ENCODE assay signal across 20 cellular contexts in genomic region chr6:125742024-125742423, GRCh38. TPM values are rescaled to one million over a fixed set of nuclear protein-coding genes. Genes with fewer than 3 reads are reported as not detected.
DNase-seq lines count a peak whose midpoint lies in the region; ATAC-seq, FAIRE-seq and TF ChIP-seq lines count a peak whose summit lies in the region.
"Had no signal": no experiment of that assay in that cellular context is flagged by ENCODE, and none has a peak within 500 bp of the region (broad histone marks: within the 10 kb centered on the region; RNA-seq: fewer than 3 reads in every experiment).

No MANE protein-coding gene starts in this region.

- BruUV-seq in endothelial cell of umbilical vein (replicated peaks; lab: Mats Ljungman, UMichigan), result no TSS peak

- peaks cover 27 to 28% of the 10 kb centered on the region in 2 experiments for H3K27me3 ChIP-seq in endothelial cell of umbilical vein (ENCODE audit: control insufficient read depth in 2 of 2, insufficient read depth in 2 of 2, low read length in 2 of 2)
- no peaks in the 10 kb centered on the region for H3K27me3 ChIP-seq in skeletal muscle tissue (ENCODE audit: control insufficient read depth in 3 of 3, insufficient read depth in 3 of 3, low read length in 3 of 3)
- no peaks in the 10 kb centered on the region for H3K27me3 ChIP-seq in CD8-positive, alpha-beta T cell (ENCODE audit: insufficient read depth, low read length)

- no peaks in the 10 kb centered on the region for H4K20me1 ChIP-seq in endothelial cell of umbilical vein (replicated peaks; ENCODE audit: control insufficient read depth, extremely low read depth, insufficient read depth, low read length)

- FAIRE-seq in endothelial cell of umbilical vein (lab: Jason Lieb, UNC), result no peak
- FAIRE-seq: H54 had no signal

- ATAC-seq in T-helper 17 cell (no peak), GM18498 (IDR thresholded peaks at IDR 0.05; ENCODE audit: unreplicated experiment) (no peak)
- ATAC-seq in CD8-positive, alpha-beta T cell, result no peak

- no peak overlapping the region for H3K27ac ChIP-seq in HEK293 (ENCODE audit: extremely low read depth, low read depth, low read length)
- no peak overlapping the region for H3K27ac ChIP-seq in endothelial cell of umbilical vein (ENCODE audit: insufficient read depth, low read depth, low read length)
- H3K27ac ChIP-seq in skeletal muscle tissue (ENCODE audit: low read depth, low read length), result peak overlapping the region; percentile 41
- no peak overlapping the region for H3K27ac ChIP-seq in CD8-positive, alpha-beta T cell (ENCODE audit: low read depth, low read length)
- H3K27ac ChIP-seq: BLaER1, KMS-11, PC-9, SJCRH30 had no signal

- CTCF ChIA-PET in HEK293 (lab: Yijun Ruan, JAX), result interaction anchor here (0.6 to 1.3 kb wide), 5 partner anchors 9 to 208 kb away, joined by 3 to 5 read pairs (median 3); no protein-coding TSS in a partner anchor
- CTCF ChIA-PET in endothelial cell of umbilical vein (lab: Charles Lee), result interaction anchor here (0.9 to 1.4 kb wide), 3 partner anchors 11 to 428 kb away, joined by 3 to 6 read pairs (median 6); no protein-coding TSS in a partner anchor
- CTCF ChIA-PET in CD8-positive, alpha-beta T cell (lab: Charles Lee), result interaction anchor here (0.9 to 1.8 kb wide), 2 partner anchors 11 to 430 kb away, joined by 4 read pairs; no protein-coding TSS in a partner anchor

- H3K9me1 ChIP-seq in endothelial cell of umbilical vein (replicated peaks; ENCODE audit: control insufficient read depth, extremely low read depth, insufficient read depth, low read length), result no peaks in the 10 kb centered on the region

- DNase-seq in T-helper 17 cell (no peak), endothelial cell of umbilical vein (ENCODE audit: low read depth, low spot score) (no peak), mesothelial cell of epicardium (ENCODE audit: low spot score in 2 of 2, unreplicated experiment in 2 of 2) (no peak)
- DNase-seq in activated CD4-positive, alpha-beta T cell treated with anti-CD3 and anti-CD28 coated beads, Interleukin-2, amount 50 U/mL, for 48 hours, result no peak
- no peak for DNase-seq in CD8-positive, alpha-beta T cell
- DNase-seq: CD4-positive, alpha-beta memory T cell; DMS79 treated with DMSO at 0.1 percent for 48 hours; HFFc6; NCI-H1417 treated with DMSO at 0.1 percent for 48 hours; NCI-H187 treated with DMSO at 0.1 percent for 48 hours; NCI-H524 treated with DMSO at 0.1 percent for 48 hours; PC-9; SJCRH30 had no signal

- H3K36me3 Mint-ChIP-seq in T-helper 17 cell (ENCODE audit: low read depth) (no peaks in the 10 kb centered on the region), mesothelial cell of epicardium (no peaks in the 10 kb centered on the region)
- no peaks in the 10 kb centered on the region for H3K36me3 Mint-ChIP-seq in CD8-positive, alpha-beta T cell
- H3K36me3 Mint-ChIP-seq: CD4-positive, alpha-beta memory T cell had no signal

- H3K9me3 ChIP-seq in HEK293 (ENCODE audit: control insufficient read depth, insufficient read depth, low read depth, low read length) (no peaks in the 10 kb centered on the region), T-helper 17 cell (ENCODE audit: control insufficient read depth, low read length, poor library complexity, severe bottlenecking) (no peaks in the 10 kb centered on the region), endothelial cell of umbilical vein (replicated peaks; ENCODE audit: control insufficient read depth, insufficient read depth, low read length) (no peaks in the 10 kb centered on the region), skeletal muscle tissue (ENCODE audit: control insufficient read depth in 3 of 3, low read length in 3 of 3) (no peaks in the 10 kb centered on the region)
- no peaks in the 10 kb centered on the region for H3K9me3 ChIP-seq in CD8-positive, alpha-beta T cell (ENCODE audit: low read length)
- H3K9me3 ChIP-seq: BLaER1, SJCRH30 had no signal

- intact Hi-C loops in endothelial cell of umbilical vein (cut with micrococcal nuclease), result no loop called here
- intact Hi-C loops in CD8-positive, alpha-beta T cell (cut with DNase I, micrococcal nuclease), result loop anchor here in 1 of 2 experiments (2.0 to 5.0 kb wide), 2 partner anchors 13 to 35 kb away; no protein-coding TSS in a partner anchor

- peak overlapping the region; percentile 46 for H3K4me2 ChIP-seq in endothelial cell of umbilical vein (ENCODE audit: insufficient read depth, low read length)
- H3K4me2 ChIP-seq: BLaER1, KMS-11, PC-9 had no signal

- H3K27me3 Mint-ChIP-seq in T-helper 17 cell, result peaks cover 35% of the 10 kb centered on the region
- peaks cover 38% of the 10 kb centered on the region for H3K27me3 Mint-ChIP-seq in mesothelial cell of epicardium (ENCODE audit: low read depth)
- peaks cover 47% of the 10 kb centered on the region for H3K27me3 Mint-ChIP-seq in CD8-positive, alpha-beta T cell (ENCODE audit: low read depth)

- H3K4me1 Mint-ChIP-seq in T-helper 17 cell (peaks cover 9% of the 10 kb centered on the region), mesothelial cell of epicardium (peaks cover 20% of the 10 kb centered on the region)
- peaks cover 10% of the 10 kb centered on the region for H3K4me1 Mint-ChIP-seq in CD8-positive, alpha-beta T cell (ENCODE audit: low read depth)

- dilution Hi-C loops in endothelial cell of umbilical vein (cut with MboI; ENCODE audit: extremely low pct_ligation_motif_present, low sequenced_read_pairs), result no loop called here

- H2AFZ ChIP-seq in endothelial cell of umbilical vein (ENCODE audit: low read depth, low read length), result no peak overlapping the region
- H2AFZ ChIP-seq: PC-9 had no signal

- H3K36me3 ChIP-seq in HEK293 (ENCODE audit: control insufficient read depth in 2 of 2, insufficient read depth in 1 of 2, low read length in 2 of 2), result no peaks in the 10 kb centered on the region
- no peaks in the 10 kb centered on the region for H3K36me3 ChIP-seq in endothelial cell of umbilical vein (ENCODE audit: control insufficient read depth in 2 of 2, extremely low read depth in 1 of 2, insufficient read depth in 2 of 2, low read length in 2 of 2)
- no peaks in the 10 kb centered on the region for H3K36me3 ChIP-seq in skeletal muscle tissue (ENCODE audit: control insufficient read depth in 3 of 3, insufficient read depth in 3 of 3, low read length in 3 of 3)
- H3K36me3 ChIP-seq in CD8-positive, alpha-beta T cell (ENCODE audit: insufficient read depth, low read length), result no peaks in the 10 kb centered on the region
- H3K36me3 ChIP-seq: BLaER1, SJCRH30 had no signal

- H3K27ac Mint-ChIP-seq in T-helper 17 cell, result no peak overlapping the region
- H3K27ac Mint-ChIP-seq in mesothelial cell of epicardium, result no peak overlapping the region
- H3K27ac Mint-ChIP-seq in CD8-positive, alpha-beta T cell, result no peak overlapping the region
- H3K27ac Mint-ChIP-seq: CD4-positive, alpha-beta memory T cell; HFFc6 had no signal

- H3K79me2 ChIP-seq in endothelial cell of umbilical vein (ENCODE audit: control insufficient read depth, insufficient read depth, low read length), result no peaks in the 10 kb centered on the region

- H3K4me3 ChIP-seq in HEK293 (ENCODE audit: low read depth, low read length) (no peak overlapping the region), endothelial cell of umbilical vein (replicated peaks in 1 of 3; ENCODE audit: insufficient read depth in 1 of 3, low read depth in 1 of 3, low read length in 3 of 3) (no peak overlapping the region), skeletal muscle tissue (ENCODE audit: low read length in 3 of 3) (peak overlapping the region in 2 of 3 donors; percentile 41 to 64)
- no peak overlapping the region for H3K4me3 ChIP-seq in CD8-positive, alpha-beta T cell (ENCODE audit: low read depth, low read length)
- H3K4me3 ChIP-seq: BLaER1, PC-9, SJCRH30 had no signal

- no peaks in the 10 kb centered on the region for H3K9me3 Mint-ChIP-seq in mesothelial cell of epicardium
- no peaks in the 10 kb centered on the region for H3K9me3 Mint-ChIP-seq in CD8-positive, alpha-beta T cell
- H3K9me3 Mint-ChIP-seq: HFFc6 had no signal

- H3K9ac ChIP-seq in endothelial cell of umbilical vein (replicated peaks; ENCODE audit: extremely low read depth, insufficient read depth, low read length), result no peak overlapping the region
- H3K9ac ChIP-seq in skeletal muscle tissue (ENCODE audit: low read depth in 1 of 3, low read length in 3 of 3), result peak overlapping the region; percentile 66 to 72 (median 71)
- H3K9ac ChIP-seq: BLaER1, KMS-11 had no signal

- TF ChIP-seq CTCF in HEK293 (tag by site-specific recombination; IDR thresholded peaks at IDR 0.05) (no peak), endothelial cell of umbilical vein (IDR thresholded peaks at IDR 0.05; ENCODE audit: extremely low read depth in 1 of 2, insufficient read depth in 1 of 2, low read depth in 1 of 2, low read length in 2 of 2) (no peak), mesothelial cell of epicardium (IDR thresholded peaks at IDR 0.05; ENCODE audit: unreplicated experiment) (no peak)
- no peak for TF ChIP-seq CTCF in CD8-positive, alpha-beta T cell (IDR thresholded peaks at IDR 0.05)

- TF ChIP-seq POLR2A in endothelial cell of umbilical vein (IDR thresholded peaks at IDR 0.05; ENCODE audit: low read depth, low read length), result no peak

- POLR2A ChIA-PET in HEK293 (lab: Yijun Ruan, JAX), result no interaction called here
- POLR2A ChIA-PET in endothelial cell of umbilical vein (lab: Charles Lee), result interaction anchor here (0.7 kb wide), 1 partner anchor 158 kb away, joined by 3 read pairs; no protein-coding TSS in a partner anchor
- POLR2A ChIA-PET in CD8-positive, alpha-beta T cell (lab: Charles Lee), result no interaction called here

- H3K4me1 ChIP-seq in HEK293 (ENCODE audit: control insufficient read depth, insufficient read depth, low read length), result peaks cover 5% of the 10 kb centered on the region; the same call in 1 of the 2 replicates
- H3K4me1 ChIP-seq in endothelial cell of umbilical vein (ENCODE audit: control insufficient read depth, extremely low read depth, insufficient read depth, low read length), result peaks cover 12% of the 10 kb centered on the region
- peaks cover 5 to 7% (median 6%) of the 10 kb centered on the region in 3 donors for H3K4me1 ChIP-seq in skeletal muscle tissue (ENCODE audit: control insufficient read depth in 3 of 3, insufficient read depth in 3 of 3, low read length in 3 of 3)
- no peaks in the 10 kb centered on the region for H3K4me1 ChIP-seq in CD8-positive, alpha-beta T cell (ENCODE audit: insufficient read depth, low read length)
- H3K4me1 ChIP-seq: SJCRH30 had no signal

- H3K4me3 Mint-ChIP-seq in T-helper 17 cell (peak overlapping the region; percentile 13), mesothelial cell of epicardium (no peak overlapping the region)
- H3K4me3 Mint-ChIP-seq in CD8-positive, alpha-beta T cell, result no peak overlapping the region
- H3K4me3 Mint-ChIP-seq: CD4-positive, alpha-beta memory T cell; HFFc6 had no signal

RNA-seq across cellular contexts. Expression of gene HEY2, which starts 7.4 kb away (rescaled TPM):
- under 1 TPM in 1 of 2 donors, not detected in 1; 0.23 TPM for total RNA-seq in T-helper 17 cell
- total RNA-seq in endothelial cell of umbilical vein, result not detected in 2 replicates
- polyA plus RNA-seq in endothelial cell of umbilical vein, result 0.03 and 0.07 TPM in 2 replicates
- 0.03 TPM in 2 replicates for polyA plus RNA-seq in endothelial cell of umbilical vein (2011; cell fraction: cytosol; rRNA removed)
- polyA plus RNA-seq in endothelial cell of umbilical vein (2011; cell fraction: nucleus; rRNA removed), result 0.10 and 0.26 TPM in 2 replicates
- polyA plus RNA-seq in endothelial cell of umbilical vein (2012), result 0.74 and 0.92 TPM in 2 replicates
- not detected in 2 replicates for polyA minus RNA-seq in endothelial cell of umbilical vein
- not detected for polyA minus RNA-seq in endothelial cell of umbilical vein (2011; cell fraction: cytosol; rRNA and poly(A)+ RNA removed)
- polyA minus RNA-seq in endothelial cell of umbilical vein (2011; cell fraction: nucleus; rRNA and poly(A)+ RNA removed), result not detected in 2 replicates
- total RNA-seq in skeletal muscle tissue, result 7.3 TPM
- total RNA-seq in mesothelial cell of epicardium, result 8.8 to 11.7 TPM (median 9.6 TPM) in 3 replicates
- total RNA-seq in CD8-positive, alpha-beta T cell, result under 1 TPM; 0.11 to 0.33 TPM
- total RNA-seq: HFFc6, M059J, PC-9 had no signal

RNA-seq across cellular contexts. Expression of gene NCOA7, which starts 48.7 kb away (rescaled TPM):
- total RNA-seq in T-helper 17 cell, result 10 to 100 TPM; 49.5 to 62.4 TPM
- 58.2 and 71.2 TPM in 2 replicates for total RNA-seq in endothelial cell of umbilical vein
- polyA plus RNA-seq in endothelial cell of umbilical vein, result 20.3 and 27.7 TPM in 2 replicates
- polyA plus RNA-seq in endothelial cell of umbilical vein (2011; cell fraction: cytosol; rRNA removed), result 25.3 and 29.9 TPM in 2 replicates
- polyA plus RNA-seq in endothelial cell of umbilical vein (2011; cell fraction: nucleus; rRNA removed), result 57.9 and 62.1 TPM in 2 replicates
- polyA plus RNA-seq in endothelial cell of umbilical vein (2012), result 39.7 and 40.1 TPM in 2 replicates
- polyA minus RNA-seq in endothelial cell of umbilical vein, result 111 and 159 TPM in 2 replicates
- polyA minus RNA-seq in endothelial cell of umbilical vein (2011; cell fraction: cytosol; rRNA and poly(A)+ RNA removed), result 52.8 TPM
- 62.9 and 65.0 TPM in 2 replicates for polyA minus RNA-seq in endothelial cell of umbilical vein (2011; cell fraction: nucleus; rRNA and poly(A)+ RNA removed)
- total RNA-seq in skeletal muscle tissue, result 6.3 TPM
- 43.5 to 52.4 TPM (median 45.7 TPM) in 3 replicates for total RNA-seq in mesothelial cell of epicardium
- 10 to 100 TPM; 27.2 to 28.6 TPM for total RNA-seq in CD8-positive, alpha-beta T cell

Comparison
In these comparisons a context has a peak if more than half of its experiments do, and no peak if none do; other contexts are left out.
1. H3K4me3 ChIP-seq: peak in skeletal muscle tissue (2 of 3); none in HEK293 (single experiment), endothelial cell of umbilical vein (0 of 3) and CD8-positive, alpha-beta T cell (single experiment).